19 cellular contexts compared by ENCODE assay signal in the genomic region with DNA sequence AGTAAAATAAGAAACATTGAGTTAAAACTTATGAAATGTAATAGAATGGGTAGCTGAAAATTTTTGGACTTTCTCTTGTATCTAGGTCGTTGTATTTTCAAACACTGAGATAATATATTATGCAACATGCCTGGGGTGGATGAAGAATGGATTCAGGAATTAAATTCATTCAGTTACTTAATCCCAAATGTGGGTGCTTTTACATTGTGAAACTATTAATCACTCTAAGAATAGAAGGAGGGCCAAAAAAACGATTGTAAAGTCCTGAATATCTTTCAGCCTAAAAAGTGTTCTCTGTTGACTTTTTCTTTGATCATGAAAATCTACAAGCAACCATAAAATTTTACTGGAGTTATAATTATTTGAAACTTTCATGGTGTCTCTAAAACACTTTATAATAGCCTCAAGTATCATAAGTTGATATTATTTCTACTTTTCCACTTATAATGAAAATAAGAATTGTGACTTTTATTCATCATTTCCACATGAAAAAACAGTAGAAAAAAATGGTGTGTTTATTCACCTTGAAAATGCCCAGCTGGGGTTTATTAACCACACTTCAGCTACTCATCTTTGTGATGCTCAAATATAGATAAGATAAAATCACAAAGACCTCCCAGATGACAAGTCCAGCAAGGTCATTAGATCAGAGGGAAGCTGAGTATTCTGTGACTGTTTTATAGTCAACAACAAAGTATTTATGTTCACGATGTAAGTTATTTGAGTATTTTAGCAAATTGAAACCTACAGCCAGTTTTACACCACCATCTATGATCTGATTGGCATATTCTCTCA.
A peak's percentile ranks its signal among the peaks of the same experiment; 100 is the strongest.
DNase-seq lines count a peak whose midpoint lies in the region; ATAC-seq and TF ChIP-seq lines count a peak whose summit lies in the region.
"Had no signal": no experiment of that assay in that cellular context is flagged by ENCODE, and none has a peak within 500 bp of the region (broad histone marks: within the 10 kb centered on the region; RNA-seq: fewer than 3 reads in every experiment).

No MANE protein-coding gene starts in this region.

- H3K79me2 ChIP-seq in ACC112 (ENCODE audit: control insufficient read depth, insufficient read depth, low read length, unreplicated experiment), result no peaks in the 10 kb centered on the region
- H3K79me2 ChIP-seq in HCT116 (ENCODE audit: insufficient read depth, low read length), result no peaks in the 10 kb centered on the region
- no peaks in the 10 kb centered on the region for H3K79me2 ChIP-seq in GM23338 (replicated peaks; ENCODE audit: insufficient read depth)

- peak overlapping the region; percentile 69 for H2AFZ ChIP-seq in ACC112 (ENCODE audit: low read length, unreplicated experiment)
- H2AFZ ChIP-seq in HCT116 (ENCODE audit: low read depth, low read length, poor library complexity, severe bottlenecking), result peak overlapping the region; percentile 36
- no peak overlapping the region for H2AFZ ChIP-seq in GM23338

- H4K20me1 ChIP-seq in HCT116 (ENCODE audit: insufficient read depth) (no peaks in the 10 kb centered on the region), GM23338 (replicated peaks; ENCODE audit: insufficient read depth) (no peaks in the 10 kb centered on the region)

- H3K9ac ChIP-seq in HCT116 (ENCODE audit: low read length), result no peak overlapping the region
- no peak overlapping the region for H3K9ac ChIP-seq in endodermal cell (ENCODE audit: extremely low read depth, low read length, poor library complexity, severe bottlenecking)

- RAD21 ChIA-PET in HCT116 (lab: Charles Lee; ENCODE audit: low non-redundant PET in 1 of 2, low total read pairs in 2 of 2, uncharacterized antibody in 2 of 2, unreplicated experiment in 2 of 2), result no interaction called here

- ATAC-seq in HCT116, result no peak
- ATAC-seq in RWPE2 (ENCODE audit: low read depth), result 0 out of 3 replicates have a peak, but pooled peaks have one; percentile 27
- no peak for ATAC-seq in GM23338
- ATAC-seq in HG02642 (IDR thresholded peaks at IDR 0.05; ENCODE audit: poor library complexity, unreplicated experiment), result no peak
- ATAC-seq in gastrocnemius medialis, result no peak

- no peak overlapping the region for H3K27ac Mint-ChIP-seq in GM23338
- no peak overlapping the region for H3K27ac Mint-ChIP-seq in endodermal cell
- H3K27ac Mint-ChIP-seq: activated CD4-positive, alpha-beta T cell treated with anti-CD3 and anti-CD28 coated beads, Interleukin-2, amount 10 ng/mL, durations not matched to agents 24 days and 14 days; activated naive CD8-positive, alpha-beta T cell treated with anti-CD3 and anti-CD28 coated beads, Interleukin-2, amount 10 ng/mL, durations not matched to agents 7 days and 5 days had no signal

- peaks cover 12% of the 10 kb centered on the region for H3K4me1 ChIP-seq in ACC112 (ENCODE audit: control insufficient read depth, insufficient read depth, low read length, unreplicated experiment)
- H3K4me1 ChIP-seq in HCT116 (ENCODE audit: control insufficient read depth in 1 of 2, insufficient read depth in 2 of 2, low read length in 2 of 2), result no peaks in the 10 kb centered on the region
- H3K4me1 ChIP-seq in RWPE2 (ENCODE audit: insufficient read depth, poor library complexity, severe bottlenecking), result peaks cover 10% of the 10 kb centered on the region
- no peaks in the 10 kb centered on the region for H3K4me1 ChIP-seq in GM23338 (ENCODE audit: insufficient read depth)
- H3K4me1 ChIP-seq in endodermal cell (ENCODE audit: control insufficient read depth, insufficient read depth, low read length), result peaks cover 3% of the 10 kb centered on the region
- H3K4me1 ChIP-seq in gastrocnemius medialis, result no peaks in the 10 kb centered on the region

- TF ChIP-seq POLR2A in HCT116 (IDR thresholded peaks at IDR 0.05; ENCODE audit: borderline replicate concordance, extremely low read depth, insufficient read depth, insufficient read length), result no peak
- no peak for TF ChIP-seq POLR2A in gastrocnemius medialis (IDR thresholded peaks at IDR 0.05)

- no peak for TF ChIP-seq CTCF in HCT116 (IDR thresholded peaks at IDR 0.05 in 2 of 3, conservative IDR thresholded peaks at IDR 0.05 in 1 of 3; ENCODE audit: borderline replicate concordance in 1 of 3, insufficient read depth in 1 of 3, low read depth in 2 of 3, low read length in 2 of 3)
- no peak for TF ChIP-seq CTCF in RWPE2 (IDR thresholded peaks at IDR 0.05; ENCODE audit: poor library complexity, severe bottlenecking)
- no peak for TF ChIP-seq CTCF in GM23338 (conservative IDR thresholded peaks at IDR 0.05; ENCODE audit: low read depth in 2 of 2)
- TF ChIP-seq CTCF in endodermal cell (conservative IDR thresholded peaks at IDR 0.05), result no peak
- TF ChIP-seq CTCF in gastrocnemius medialis (IDR thresholded peaks at IDR 0.05 in 4 of 5, conservative IDR thresholded peaks at IDR 0.05 in 1 of 5), result no peak

- TF ChIP-seq RAD21 in HCT116 (IDR thresholded peaks at IDR 0.05; ENCODE audit: low read depth), result no peak

- H3K9me2 ChIP-seq in HCT116 (ENCODE audit: insufficient read depth), result no peaks in the 10 kb centered on the region
- H3K9me2 ChIP-seq in GM23338 (ENCODE audit: insufficient read depth), result no peaks in the 10 kb centered on the region

- H3K36me3 Mint-ChIP-seq in GM23338 (ENCODE audit: low read depth), result no peaks in the 10 kb centered on the region
- H3K36me3 Mint-ChIP-seq in endodermal cell (ENCODE audit: low read depth), result no peaks in the 10 kb centered on the region
- H3K36me3 Mint-ChIP-seq: activated naive CD8-positive, alpha-beta T cell treated with anti-CD3 and anti-CD28 coated beads, Interleukin-2, amount 10 ng/mL, durations not matched to agents 7 days and 5 days had no signal

- POLR2A ChIA-PET in HCT116 (lab: Charles Lee), result no interaction called here

- DNase-seq in HCT116 (ENCODE audit: low read depth, low spot score) (no peak), RWPE2 (ENCODE audit: low spot score) (no peak), fibroblast of peridontal ligament (ENCODE audit: extremely low read depth) (peak; percentile 63), GM23338 (ENCODE audit: low spot score) (no peak), endodermal cell (no peak), gastrocnemius medialis (no peak)
- DNase-seq: activated CD4-positive, alpha-beta T cell treated with anti-CD3 and anti-CD28 coated beads, Interleukin-2, amount 10 ng/mL, durations not matched to agents 24 days and 14 days; activated naive CD8-positive, alpha-beta T cell treated with anti-CD3 and anti-CD28 coated beads, Interleukin-2, amount 10 ng/mL, durations not matched to agents 7 days and 5 days; dermis blood vessel endothelial cell; kidney glomerular epithelial cell; NCI-H1436 treated with DMSO at 0.1 percent for 48 hours; NCI-H774; nucleus accumbens; OCI-M1; SIG-M5; stimulated activated CD8-positive, alpha-beta memory T cell treated with anti-CD3 and anti-CD28 coated beads, Interleukin-4, amount 100 ng/mL, for 48 hours had no signal

- intact Hi-C loops in HCT116 (cut with micrococcal nuclease), result no loop called here
- intact Hi-C loops in gastrocnemius medialis (cut with DNase I; ENCODE audit: low total_unique reads), result no loop called here

- CTCF ChIA-PET in HCT116 (lab: Charles Lee), result no interaction called here

- H3K4me3 ChIP-seq in ACC112 (ENCODE audit: low read depth, low read length) (peak overlapping the region; percentile 8; the same call in 1 of the 2 replicates), HCT116 (replicated peaks in 1 of 2; ENCODE audit: low read depth in 1 of 2, low read length in 2 of 2) (no peak overlapping the region), RWPE2 (ENCODE audit: severe bottlenecking) (no peak overlapping the region), GM23338 (no peak overlapping the region), endodermal cell (ENCODE audit: low read length) (no peak overlapping the region), gastrocnemius medialis (no peak overlapping the region)

- H3K27me3 ChIP-seq in ACC112 (ENCODE audit: insufficient read depth, low read length) (no peaks in the 10 kb centered on the region), HCT116 (ENCODE audit: insufficient read depth, low read length) (no peaks in the 10 kb centered on the region), RWPE2 (ENCODE audit: insufficient read depth, poor library complexity, severe bottlenecking) (no peaks in the 10 kb centered on the region), GM23338 (ENCODE audit: insufficient read depth) (no peaks in the 10 kb centered on the region), endodermal cell (ENCODE audit: control insufficient read depth, insufficient read depth, low read length, poor library complexity, severe bottlenecking) (no peaks in the 10 kb centered on the region), gastrocnemius medialis (no peaks in the 10 kb centered on the region)

- H3K27me3 Mint-ChIP-seq in GM23338 (ENCODE audit: insufficient read depth, low read depth, poor library complexity) (no peaks in the 10 kb centered on the region), endodermal cell (ENCODE audit: insufficient read depth) (peaks cover 3% of the 10 kb centered on the region)
- H3K27me3 Mint-ChIP-seq: activated CD4-positive, alpha-beta T cell treated with anti-CD3 and anti-CD28 coated beads, Interleukin-2, amount 10 ng/mL, durations not matched to agents 24 days and 14 days; activated naive CD8-positive, alpha-beta T cell treated with anti-CD3 and anti-CD28 coated beads, Interleukin-2, amount 10 ng/mL, durations not matched to agents 7 days and 5 days had no signal

- no peaks in the 10 kb centered on the region for H3K36me3 ChIP-seq in ACC112 (ENCODE audit: insufficient read depth, low read length)
- no peaks in the 10 kb centered on the region for H3K36me3 ChIP-seq in HCT116 (ENCODE audit: control insufficient read depth in 1 of 2, insufficient read depth in 2 of 2, low read length in 2 of 2)
- no peaks in the 10 kb centered on the region for H3K36me3 ChIP-seq in RWPE2 (ENCODE audit: low read depth)
- H3K36me3 ChIP-seq in GM23338 (ENCODE audit: insufficient read depth), result no peaks in the 10 kb centered on the region
- H3K36me3 ChIP-seq in endodermal cell (ENCODE audit: control insufficient read depth, insufficient read depth, low read length), result no peaks in the 10 kb centered on the region
- H3K36me3 ChIP-seq in gastrocnemius medialis, result no peaks in the 10 kb centered on the region

- H3K4me3 Mint-ChIP-seq in GM23338 (no peak overlapping the region), endodermal cell (no peak overlapping the region)
- H3K4me3 Mint-ChIP-seq: activated CD4-positive, alpha-beta T cell treated with anti-CD3 and anti-CD28 coated beads, Interleukin-2, amount 10 ng/mL, durations not matched to agents 24 days and 14 days; activated naive CD8-positive, alpha-beta T cell treated with anti-CD3 and anti-CD28 coated beads, Interleukin-2, amount 10 ng/mL, durations not matched to agents 7 days and 5 days had no signal

- H3K4me1 Mint-ChIP-seq in GM23338 (peaks cover 5% of the 10 kb centered on the region; the same call in 2 of the 3 replicates), endodermal cell (peaks cover 6% of the 10 kb centered on the region)
- H3K4me1 Mint-ChIP-seq: activated CD4-positive, alpha-beta T cell treated with anti-CD3 and anti-CD28 coated beads, Interleukin-2, amount 10 ng/mL, durations not matched to agents 24 days and 14 days; activated naive CD8-positive, alpha-beta T cell treated with anti-CD3 and anti-CD28 coated beads, Interleukin-2, amount 10 ng/mL, durations not matched to agents 7 days and 5 days had no signal

- H3K9me3 ChIP-seq in HCT116 (ENCODE audit: control insufficient read depth in 1 of 2, insufficient read depth in 1 of 2, low read depth in 1 of 2, low read length in 2 of 2) (no peaks in the 10 kb centered on the region), RWPE2 (ENCODE audit: severe bottlenecking) (no peaks in the 10 kb centered on the region), endodermal cell (ENCODE audit: control insufficient read depth, low read length) (no peaks in the 10 kb centered on the region), gastrocnemius medialis (no peaks in the 10 kb centered on the region)

- in situ Hi-C loops in gastrocnemius medialis (cut with MboI; ENCODE audit: low sequenced_read_pairs in 4 of 4), result no loop called here

- H3K9me3 Mint-ChIP-seq in GM23338 (no peaks in the 10 kb centered on the region), endodermal cell (no peaks in the 10 kb centered on the region)
- H3K9me3 Mint-ChIP-seq: activated naive CD8-positive, alpha-beta T cell treated with anti-CD3 and anti-CD28 coated beads, Interleukin-2, amount 10 ng/mL, durations not matched to agents 7 days and 5 days had no signal

- H3K4me2 ChIP-seq in HCT116 (ENCODE audit: low read length) (no peak overlapping the region), GM23338 (no peak overlapping the region)

- H3F3A ChIP-seq in GM23338 (replicated peaks; ENCODE audit: low read depth), result no peaks in the 10 kb centered on the region

- 76% methylated on average over 3 of the region's 3 CpGs; no CpG with 5 or more reads in 1 of the 2 experiments for WGBS in endodermal cell (ENCODE audit: insufficient coverage in 1 of 2, insufficient read length in 1 of 2), 2 experiments

- H3K27ac ChIP-seq in ACC112 (ENCODE audit: low read depth, low read length), result peak overlapping the region; percentile 47
- H3K27ac ChIP-seq in HCT116 (ENCODE audit: low read depth, low read length), result no peak overlapping the region
- no peak overlapping the region for H3K27ac ChIP-seq in RWPE2 (ENCODE audit: poor library complexity, severe bottlenecking)
- H3K27ac ChIP-seq in GM23338 (ENCODE audit: low read depth), result no peak overlapping the region
- H3K27ac ChIP-seq in endodermal cell (ENCODE audit: low read depth, low read length), result no peak overlapping the region
- no peak overlapping the region for H3K27ac ChIP-seq in gastrocnemius medialis
- H3K27ac ChIP-seq: C4-2B had no signal

- BruUV-seq in HCT116 (replicated peaks; lab: Mats Ljungman, UMichigan), result no TSS peak
